17 cellular contexts compared by ENCODE assay signal in genomic region chr5:163759000-163759730, GRCh38.
DNase-seq lines count a peak whose midpoint lies in the region; ATAC-seq and TF ChIP-seq lines count a peak whose summit lies in the region.
"Had no signal": no experiment of that assay in that cellular context is flagged by ENCODE, and none has a peak within 500 bp of the region (broad histone marks: within the 10 kb centered on the region; RNA-seq: fewer than 3 reads in every experiment).

No MANE protein-coding gene starts in this region.

- H3K4me1 Mint-ChIP-seq in MCF 10A (ENCODE audit: insufficient read depth, unreplicated experiment), result peaks cover 32% of the 10 kb centered on the region
- peaks cover 10% of the 10 kb centered on the region for H3K4me1 Mint-ChIP-seq in memory B cell
- peaks cover 9 to 26% of the 10 kb centered on the region in 2 donors for H3K4me1 Mint-ChIP-seq in stimulated activated naive B cell treated with anti-CD40 and anti-IgM and Interleukin-4, amounts not matched to agents 10 μg/mL and 1 μg/mL and 100 μg/mL, for 72 hours
- no peaks in the 10 kb centered on the region for H3K4me1 Mint-ChIP-seq in activated CD8-positive, alpha-beta T cell treated with anti-CD3 and anti-CD28 coated beads, Interleukin-2, amount 10 ng/mL, durations not matched to agents 7 days and 5 days (ENCODE audit: low read depth)
- H3K4me1 Mint-ChIP-seq: CD4-positive, alpha-beta memory T cell had no signal

- no peaks in the 10 kb centered on the region for H3K36me3 ChIP-seq in breast epithelium

- no peaks in the 10 kb centered on the region for H3K9me3 ChIP-seq in breast epithelium

- H3K4me3 ChIP-seq in breast epithelium, result no peak overlapping the region

- H3K9me3 Mint-ChIP-seq in MCF 10A (ENCODE audit: unreplicated experiment), result peaks cover 12% of the 10 kb centered on the region
- no peaks in the 10 kb centered on the region for H3K9me3 Mint-ChIP-seq in memory B cell
- peaks cover 0 to 1% of the 10 kb centered on the region in 2 donors for H3K9me3 Mint-ChIP-seq in stimulated activated naive B cell treated with anti-CD40 and anti-IgM and Interleukin-4, amounts not matched to agents 10 μg/mL and 1 μg/mL and 100 μg/mL, for 72 hours
- H3K9me3 Mint-ChIP-seq in activated CD8-positive, alpha-beta T cell treated with anti-CD3 and anti-CD28 coated beads, Interleukin-2, amount 10 ng/mL, durations not matched to agents 7 days and 5 days (ENCODE audit: insufficient read depth), result no peaks in the 10 kb centered on the region

- H3K4me3 Mint-ChIP-seq in MCF 10A (ENCODE audit: unreplicated experiment) (no peak overlapping the region), memory B cell (no peak overlapping the region)
- peak overlapping the region in 1 of 2 donors; percentile 48 for H3K4me3 Mint-ChIP-seq in stimulated activated naive B cell treated with anti-CD40 and anti-IgM and Interleukin-4, amounts not matched to agents 10 μg/mL and 1 μg/mL and 100 μg/mL, for 72 hours
- no peak overlapping the region for H3K4me3 Mint-ChIP-seq in activated CD8-positive, alpha-beta T cell treated with anti-CD3 and anti-CD28 coated beads, Interleukin-2, amount 10 ng/mL, durations not matched to agents 7 days and 5 days
- H3K4me3 Mint-ChIP-seq: CD4-positive, alpha-beta memory T cell had no signal

- no peak for TF ChIP-seq POLR2A in breast epithelium (IDR thresholded peaks at IDR 0.05)

- H3K27me3 Mint-ChIP-seq in MCF 10A (ENCODE audit: insufficient read depth, unreplicated experiment) (no peaks in the 10 kb centered on the region), memory B cell (peaks cover 4% of the 10 kb centered on the region)
- peaks cover 0 to 23% of the 10 kb centered on the region in 2 donors for H3K27me3 Mint-ChIP-seq in stimulated activated naive B cell treated with anti-CD40 and anti-IgM and Interleukin-4, amounts not matched to agents 10 μg/mL and 1 μg/mL and 100 μg/mL, for 72 hours
- H3K27me3 Mint-ChIP-seq in activated CD8-positive, alpha-beta T cell treated with anti-CD3 and anti-CD28 coated beads, Interleukin-2, amount 10 ng/mL, durations not matched to agents 7 days and 5 days (ENCODE audit: low read depth), result no peaks in the 10 kb centered on the region
- H3K27me3 Mint-ChIP-seq: CD4-positive, alpha-beta memory T cell had no signal

- POLR2A ChIA-PET in MCF 10A (lab: Yijun Ruan, JAX), result interaction anchor here (1.2 kb wide), 1 partner anchor 11 kb away, joined by 5 read pairs; no protein-coding TSS in a partner anchor
- POLR2A ChIA-PET in activated CD8-positive, alpha-beta T cell treated with anti-CD3 and anti-CD28 coated beads, Interleukin-2, amount 10 ng/mL, durations not matched to agents 7 days and 5 days (lab: Charles Lee), result no interaction called here

- TF ChIP-seq CTCF in MCF 10A (IDR thresholded peaks at IDR 0.05; ENCODE audit: unreplicated experiment) (no peak), breast epithelium (IDR thresholded peaks at IDR 0.05) (no peak)

- peak overlapping the region; percentile 22 for H3K27ac Mint-ChIP-seq in MCF 10A (ENCODE audit: low read depth, unreplicated experiment)
- no peak overlapping the region for H3K27ac Mint-ChIP-seq in memory B cell
- peak overlapping the region; percentile 15 for H3K27ac Mint-ChIP-seq in stimulated activated naive B cell treated with anti-CD40 and anti-IgM and Interleukin-4, amounts not matched to agents 10 μg/mL and 1 μg/mL and 100 μg/mL, for 72 hours
- no peak overlapping the region for H3K27ac Mint-ChIP-seq in activated CD8-positive, alpha-beta T cell treated with anti-CD3 and anti-CD28 coated beads, Interleukin-2, amount 10 ng/mL, durations not matched to agents 7 days and 5 days
- H3K27ac Mint-ChIP-seq: CD4-positive, alpha-beta memory T cell had no signal

- no peak for DNase-seq in MCF 10A (ENCODE audit: unreplicated experiment)
- no peak for DNase-seq in breast epithelium (ENCODE audit: low spot score in 2 of 2)
- peak; percentile 50 for DNase-seq in dermis blood vessel endothelial cell
- no peak for DNase-seq in memory B cell (ENCODE audit: low spot score in 2 of 2)
- DNase-seq in stimulated activated naive B cell treated with anti-CD40 and anti-IgM and Interleukin-4, amounts not matched to agents 10 μg/mL and 1 μg/mL and 100 μg/mL, for 72 hours, result no peak
- DNase-seq in activated CD8-positive, alpha-beta T cell treated with anti-CD3 and anti-CD28 coated beads, Interleukin-2, amount 10 ng/mL, durations not matched to agents 7 days and 5 days, result no peak
- no peak for DNase-seq in activated CD8-positive, alpha-beta memory T cell treated with anti-CD3 and anti-CD28 coated beads, Interleukin-2, amount 50 U/mL, for 48 hours
- DNase-seq: 8988T; ACHN; C1 segment of cervical spinal cord; CD4-positive, alpha-beta memory T cell; COR-L47; DMS153; DND-41; GDM1 had no signal

- CTCF ChIA-PET in MCF 10A (lab: Yijun Ruan, JAX), result interaction anchor here (1.7 kb wide), 1 partner anchor 63 kb away, joined by 4 read pairs; no protein-coding TSS in a partner anchor
- CTCF ChIA-PET in activated CD8-positive, alpha-beta T cell treated with anti-CD3 and anti-CD28 coated beads, Interleukin-2, amount 10 ng/mL, durations not matched to agents 7 days and 5 days (lab: Charles Lee), result no interaction called here

- ATAC-seq in memory B cell (ENCODE audit: low read depth), result peak; percentile 37
- peak; percentile 72 to 87 for ATAC-seq in stimulated activated naive B cell treated with anti-CD40 and anti-IgM and Interleukin-4, amounts not matched to agents 10 μg/mL and 1 μg/mL and 100 μg/mL, for 72 hours (replicated peaks)
- ATAC-seq in activated CD8-positive, alpha-beta T cell treated with anti-CD3 and anti-CD28 coated beads, Interleukin-2, amount 10 ng/mL, durations not matched to agents 7 days and 5 days, result no peak
- ATAC-seq in HG03439 (IDR thresholded peaks at IDR 0.05; ENCODE audit: unreplicated experiment), result no peak
- ATAC-seq: HCT116 had no signal

- H3K27ac ChIP-seq in breast epithelium, result no peak overlapping the region

- H3K4me1 ChIP-seq in breast epithelium, result no peaks in the 10 kb centered on the region

- H3K36me3 Mint-ChIP-seq in MCF 10A (ENCODE audit: insufficient read depth, unreplicated experiment), result no peaks in the 10 kb centered on the region
- H3K36me3 Mint-ChIP-seq in memory B cell, result peaks cover 4% of the 10 kb centered on the region
- no peaks in the 10 kb centered on the region for H3K36me3 Mint-ChIP-seq in stimulated activated naive B cell treated with anti-CD40 and anti-IgM and Interleukin-4, amounts not matched to agents 10 μg/mL and 1 μg/mL and 100 μg/mL, for 72 hours
- H3K36me3 Mint-ChIP-seq in activated CD8-positive, alpha-beta T cell treated with anti-CD3 and anti-CD28 coated beads, Interleukin-2, amount 10 ng/mL, durations not matched to agents 7 days and 5 days (ENCODE audit: low read depth), result no peaks in the 10 kb centered on the region
- H3K36me3 Mint-ChIP-seq: CD4-positive, alpha-beta memory T cell had no signal

- H3K27me3 ChIP-seq in breast epithelium, result no peaks in the 10 kb centered on the region

- BruUV-seq in MCF 10A (replicated peaks; lab: Mats Ljungman, UMichigan), result no TSS peak

- intact Hi-C loops in MCF 10A (cut with micrococcal nuclease), result no loop called here
- intact Hi-C loops in breast epithelium (cut with DNase I; ENCODE audit: low total_unique reads), result no loop called here

Comparison
In these comparisons a context has a peak if more than half of its experiments do, and no peak if none do; other contexts are left out.
1. H3K27ac Mint-ChIP-seq: peak in MCF 10A (single experiment) and stimulated activated naive B cell treated with anti-CD40 and anti-IgM and Interleukin-4, amounts not matched to agents 10 μg/mL and 1 μg/mL and 100 μg/mL, for 72 hours (single experiment); none in memory B cell (single experiment) and activated CD8-positive, alpha-beta T cell treated with anti-CD3 and anti-CD28 coated beads, Interleukin-2, amount 10 ng/mL, durations not matched to agents 7 days and 5 days (single experiment).
2. ATAC-seq: peak in memory B cell (single experiment) and stimulated activated naive B cell treated with anti-CD40 and anti-IgM and Interleukin-4, amounts not matched to agents 10 μg/mL and 1 μg/mL and 100 μg/mL, for 72 hours (2 of 2); none in activated CD8-positive, alpha-beta T cell treated with anti-CD3 and anti-CD28 coated beads, Interleukin-2, amount 10 ng/mL, durations not matched to agents 7 days and 5 days (single experiment) and HG03439 (single experiment).